In the genomic region with DNA sequence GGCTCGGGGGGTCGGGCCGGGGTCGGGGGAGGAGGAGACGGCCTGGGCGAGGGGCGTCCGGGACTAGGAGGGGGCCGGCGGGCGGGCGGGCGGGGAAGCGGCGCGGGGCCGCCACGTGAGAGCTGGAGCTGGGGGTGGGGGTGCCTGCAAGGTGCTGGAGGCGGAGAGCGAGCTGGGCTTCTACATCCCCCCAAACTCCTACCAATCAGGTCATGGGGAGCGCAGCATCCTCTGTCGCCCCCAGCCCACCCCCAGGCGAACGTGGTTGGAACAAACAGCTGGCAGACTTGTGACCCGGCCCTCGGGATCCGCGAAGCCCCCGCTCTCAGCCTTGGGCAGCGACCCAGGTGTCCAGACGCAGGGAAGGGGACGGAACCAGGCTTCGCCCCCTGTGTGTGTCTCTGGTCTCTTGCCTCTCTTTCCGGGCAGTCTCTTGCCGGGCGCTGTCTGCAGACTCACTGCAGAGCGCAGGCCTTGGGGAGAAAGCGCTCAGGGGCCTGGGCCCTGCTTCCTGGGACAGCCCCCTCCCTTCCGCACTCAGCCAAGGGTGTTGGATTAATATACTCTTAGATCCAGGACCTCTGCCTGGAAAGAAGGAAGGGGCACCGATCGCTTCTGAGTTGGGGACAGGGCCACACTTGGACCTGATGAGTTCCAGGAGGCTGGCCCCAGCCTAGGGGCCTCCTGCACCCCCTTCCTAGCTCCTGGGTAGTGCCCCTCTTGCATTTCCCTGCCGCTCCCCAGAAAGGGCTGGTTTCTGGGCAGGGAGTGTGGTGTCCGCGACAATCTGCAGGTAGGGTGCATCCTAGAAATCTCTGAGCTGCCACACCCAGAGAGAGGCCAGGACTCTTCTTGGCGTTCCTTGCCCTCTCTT, we compare ENCODE assay signal across 10 cellular contexts. TPM values are rescaled to one million over a fixed set of nuclear protein-coding genes. Genes with fewer than 3 reads are reported as not detected.
DNase-seq lines count a peak whose midpoint lies in the region; ATAC-seq lines count a peak whose summit lies in the region.
"Had no signal": no experiment of that assay in that cellular context is flagged by ENCODE, and none has a peak within 500 bp of the region (broad histone marks: within the 10 kb centered on the region; RNA-seq: fewer than 3 reads in every experiment).

No MANE protein-coding gene starts in this region.

- intact Hi-C loops in activated T-helper 2 cell treated with anti-CD3 and anti-CD28 coated beads, Interferon-gamma antibody, Interleukin-2, Interleukin-4, amounts not matched to agents 10 μg/mL and 5 μg/mL and 100 μg/mL, durations not matched to agents 14 hours and 24 hours and 36 hours (cut with micrococcal nuclease) = no loop called here

- H3K4me1 ChIP-seq in HAP-1 (peaks cover 15% of the 10 kb centered on the region), iPS DF 6.9 (ENCODE audit: control insufficient read depth, insufficient read depth, low read length) (peaks cover 6% of the 10 kb centered on the region)

- H3K27me3 ChIP-seq in HAP-1 (ENCODE audit: low read depth) (no peaks in the 10 kb centered on the region), iPS DF 6.9 (ENCODE audit: control insufficient read depth, insufficient read depth, low read length) (no peaks in the 10 kb centered on the region)

- H3K4me3 ChIP-seq in HAP-1 (peak overlapping the region; percentile 63), iPS DF 6.9 (ENCODE audit: low read length) (peak overlapping the region; percentile 77), skin epidermis (peak overlapping the region; percentile 40 to 60 (median 46))

- H3K27ac Mint-ChIP-seq in activated T-helper 2 cell treated with anti-CD3 and anti-CD28 coated beads, Interferon-gamma antibody, Interleukin-2, Interleukin-4, amounts not matched to agents 10 μg/mL and 5 μg/mL and 100 μg/mL, durations not matched to agents 14 hours and 24 hours and 36 hours = no peak overlapping the region

- ATAC-seq in GM21717 (IDR thresholded peaks at IDR 0.05; ENCODE audit: unreplicated experiment) = no peak
- ATAC-seq: HCT116 had no signal

- peaks cover 8% of the 10 kb centered on the region for H3K36me3 Mint-ChIP-seq in activated T-helper 2 cell treated with anti-CD3 and anti-CD28 coated beads, Interferon-gamma antibody, Interleukin-2, Interleukin-4, amounts not matched to agents 10 μg/mL and 5 μg/mL and 100 μg/mL, durations not matched to agents 14 hours and 24 hours and 36 hours (ENCODE audit: low read depth)

- no peaks in the 10 kb centered on the region for H3K9me3 Mint-ChIP-seq in activated T-helper 2 cell treated with anti-CD3 and anti-CD28 coated beads, Interferon-gamma antibody, Interleukin-2, Interleukin-4, amounts not matched to agents 10 μg/mL and 5 μg/mL and 100 μg/mL, durations not matched to agents 14 hours and 24 hours and 36 hours

- peaks cover 7% of the 10 kb centered on the region for H3K36me3 ChIP-seq in HAP-1 (replicated peaks)
- no peaks in the 10 kb centered on the region for H3K36me3 ChIP-seq in iPS DF 6.9 (ENCODE audit: control insufficient read depth, insufficient read depth, low read length)

- H3K27ac ChIP-seq in iPS DF 6.9 (ENCODE audit: low read length) (no peak overlapping the region), skin epidermis (peak overlapping the region in 6 of 21 experiments; percentile 23 to 77 (median 51))

- in situ Hi-C loops in HAP-1 (cut with MboI; ENCODE audit: low sequenced_read_pairs) = no loop called here

- peaks cover 23% of the 10 kb centered on the region for H3K27me3 Mint-ChIP-seq in activated T-helper 2 cell treated with anti-CD3 and anti-CD28 coated beads, Interferon-gamma antibody, Interleukin-2, Interleukin-4, amounts not matched to agents 10 μg/mL and 5 μg/mL and 100 μg/mL, durations not matched to agents 14 hours and 24 hours and 36 hours (ENCODE audit: low read depth)

- peaks cover 9% of the 10 kb centered on the region for H3K4me1 Mint-ChIP-seq in activated T-helper 2 cell treated with anti-CD3 and anti-CD28 coated beads, Interferon-gamma antibody, Interleukin-2, Interleukin-4, amounts not matched to agents 10 μg/mL and 5 μg/mL and 100 μg/mL, durations not matched to agents 14 hours and 24 hours and 36 hours (ENCODE audit: low read depth)

- peak overlapping the region; percentile 52 for H3K4me3 Mint-ChIP-seq in activated T-helper 2 cell treated with anti-CD3 and anti-CD28 coated beads, Interferon-gamma antibody, Interleukin-2, Interleukin-4, amounts not matched to agents 10 μg/mL and 5 μg/mL and 100 μg/mL, durations not matched to agents 14 hours and 24 hours and 36 hours (ENCODE audit: low read depth)

- DNase-seq in HAP-1 (ENCODE audit: low spot score in 2 of 2) (peak in 1 of 2 experiments; percentile 52), iPS DF 6.9 (ENCODE audit: low read depth, low spot score) (no peak), NCI-H128 (lab: John Stamatoyannopoulos, UW; ENCODE audit: unreplicated experiment) (no peak), COR-L47 (lab: John Stamatoyannopoulos, UW) (no peak)
- no peak for DNase-seq in activated T-helper 2 cell treated with anti-CD3 and anti-CD28 coated beads, Interferon-gamma antibody, Interleukin-2, Interleukin-4, amounts not matched to agents 10 μg/mL and 5 μg/mL and 100 μg/mL, durations not matched to agents 14 hours and 24 hours and 36 hours (ENCODE audit: low spot score)
- no peak for DNase-seq in stimulated activated CD4-positive, alpha-beta T cell treated with anti-CD3 and anti-CD28 coated beads, Interleukin-2, amount 100 ng/mL, for 24 hours

- H3K9me3 ChIP-seq in HAP-1 (no peaks in the 10 kb centered on the region), iPS DF 6.9 (ENCODE audit: control insufficient read depth, insufficient read depth, low read length) (no peaks in the 10 kb centered on the region)

- no CpG with 5 or more reads among the region's 45 CpGs for WGBS in iPS DF 6.9 (ENCODE audit: insufficient coverage, insufficient read length)

RNA-seq across cellular contexts. Expression of gene RASL10B, which starts 0.7 kb away (rescaled TPM):
- total RNA-seq in activated T-helper 2 cell treated with anti-CD3 and anti-CD28 coated beads, Interferon-gamma antibody, Interleukin-2, Interleukin-4, amounts not matched to agents 10 μg/mL and 5 μg/mL and 100 μg/mL, durations not matched to agents 14 hours and 24 hours and 36 hours = 0.94 and 1.2 TPM in 2 replicates

RNA-seq across cellular contexts. Expression of gene GAS2L2, which starts 20.9 kb away (rescaled TPM):
- total RNA-seq in activated T-helper 2 cell treated with anti-CD3 and anti-CD28 coated beads, Interferon-gamma antibody, Interleukin-2, Interleukin-4, amounts not matched to agents 10 μg/mL and 5 μg/mL and 100 μg/mL, durations not matched to agents 14 hours and 24 hours and 36 hours = not detected in 2 replicates

RNA-seq across cellular contexts. Expression of gene C17orf50, which starts 28.5 kb away (rescaled TPM):
- total RNA-seq in activated T-helper 2 cell treated with anti-CD3 and anti-CD28 coated beads, Interferon-gamma antibody, Interleukin-2, Interleukin-4, amounts not matched to agents 10 μg/mL and 5 μg/mL and 100 μg/mL, durations not matched to agents 14 hours and 24 hours and 36 hours = not detected in 2 replicates
- total RNA-seq: activated CD8-positive, alpha-beta memory T cell treated with anti-CD3 and anti-CD28 coated beads for 36 hours had no signal
